10 cellular contexts compared by ENCODE assay signal in the genomic region with DNA sequence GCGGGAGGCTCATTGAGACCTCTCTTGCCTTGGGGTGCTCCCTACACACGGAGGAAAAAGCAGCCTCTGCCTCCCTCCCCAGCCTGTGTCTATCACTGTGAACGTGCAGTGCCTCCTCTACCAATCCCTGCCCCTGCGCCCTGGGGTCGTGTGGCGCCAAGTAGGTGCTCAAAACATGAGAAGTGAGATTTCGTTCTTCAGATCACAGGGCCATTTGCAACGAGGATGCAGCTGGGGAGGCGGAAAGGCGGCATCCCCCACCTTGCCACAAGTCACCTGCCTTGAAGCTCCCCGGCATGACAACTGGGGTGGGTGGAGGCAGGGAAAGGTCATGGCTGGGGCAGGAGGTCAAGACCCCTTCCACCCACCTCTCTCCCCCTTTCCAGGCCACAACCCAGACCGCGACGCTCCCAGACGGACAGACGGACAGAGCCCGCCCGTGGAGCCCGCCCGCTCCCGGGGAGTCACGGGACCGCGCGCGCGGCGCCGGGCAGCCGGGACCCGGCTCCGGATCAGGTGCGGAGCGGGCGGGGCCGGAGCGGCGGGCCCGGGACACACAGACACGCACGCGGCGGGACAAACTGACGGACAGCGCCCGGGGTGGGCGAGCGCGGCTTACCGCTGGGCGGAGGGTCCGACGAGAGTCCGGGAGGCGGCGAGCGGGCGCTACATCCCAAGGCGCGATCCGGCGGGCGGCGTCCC. TPM values are rescaled to one million over a fixed set of nuclear protein-coding genes. Genes with fewer than 3 reads are reported as not detected.
DNase-seq lines count a peak whose midpoint lies in the region; ATAC-seq and TF ChIP-seq lines count a peak whose summit lies in the region.
"Had no signal": no experiment of that assay in that cellular context is flagged by ENCODE, and none has a peak within 500 bp of the region (broad histone marks: within the 10 kb centered on the region; RNA-seq: fewer than 3 reads in every experiment).

No MANE protein-coding gene starts in this region.

- intact Hi-C loops in ovary (cut with DNase I), result no loop called here

- H3K4me1 ChIP-seq in NT2/D1 (ENCODE audit: insufficient read depth, insufficient read length) (peaks cover 20% of the 10 kb centered on the region), endocrine pancreas (ENCODE audit: control insufficient read depth, insufficient read depth, low read length) (no peaks in the 10 kb centered on the region), ovary (ENCODE audit: insufficient read depth) (peaks cover 2% of the 10 kb centered on the region)

- peak overlapping the region; percentile 30 for H3K4me3 ChIP-seq in NT2/D1 (ENCODE audit: insufficient read length, low read depth)
- H3K4me3 ChIP-seq in endocrine pancreas (ENCODE audit: control insufficient read depth, insufficient read depth, low read length), result no peak overlapping the region
- peak overlapping the region; percentile 1 for H3K4me3 ChIP-seq in ovary
- H3K4me3 ChIP-seq: SJSA1 had no signal

- no peak for ATAC-seq in GM21529 (IDR thresholded peaks at IDR 0.05; ENCODE audit: unreplicated experiment)
- ATAC-seq in GM19467 (IDR thresholded peaks at IDR 0.05; ENCODE audit: unreplicated experiment), result no peak

- H3K36me3 ChIP-seq in NT2/D1 (ENCODE audit: insufficient read depth, insufficient read length, low read length) (no peaks in the 10 kb centered on the region), endocrine pancreas (ENCODE audit: control insufficient read depth, insufficient read depth, low read length) (no peaks in the 10 kb centered on the region), ovary (no peaks in the 10 kb centered on the region)
- H3K36me3 ChIP-seq: SJSA1 had no signal

- peaks cover 64% of the 10 kb centered on the region for H3K27me3 ChIP-seq in NT2/D1 (ENCODE audit: insufficient read depth, insufficient read length)
- no peaks in the 10 kb centered on the region for H3K27me3 ChIP-seq in endocrine pancreas (ENCODE audit: control insufficient read depth, insufficient read depth, low read length)
- H3K27me3 ChIP-seq in ovary, result peaks cover 2% of the 10 kb centered on the region

- TF ChIP-seq EP300 in ovary (IDR thresholded peaks at IDR 0.05), result no peak

- TF ChIP-seq CTCF in ovary (IDR thresholded peaks at IDR 0.05), result no peak

- H3K9me3 ChIP-seq in NT2/D1 (ENCODE audit: insufficient read depth, low read length), result no peaks in the 10 kb centered on the region
- H3K9me3 ChIP-seq in endocrine pancreas (ENCODE audit: control insufficient read depth, low read length), result no peaks in the 10 kb centered on the region
- no peaks in the 10 kb centered on the region for H3K9me3 ChIP-seq in ovary

- no peak for TF ChIP-seq POLR2A in ovary (IDR thresholded peaks at IDR 0.05)

- DNase-seq in COLO668 (lab: John Stamatoyannopoulos, UW; ENCODE audit: unreplicated experiment), result peak; percentile 14
- DNase-seq in NT2/D1 (ENCODE audit: low read depth, low spot score), result no peak
- DNase-seq in ovary, result no peak
- no peak for DNase-seq in ecto neural progenitor cell (ENCODE audit: low spot score)
- no peak for DNase-seq in NCI-H1694 (lab: John Stamatoyannopoulos, UW)

- WGBS in ovary, 3 donors, result 9 to 17% (median 11%) methylated on average over 37 to 64 of the region's 64 CpGs

- no peak overlapping the region for H3K27ac ChIP-seq in ovary
- H3K27ac ChIP-seq: SJSA1 had no signal

- H3K9ac ChIP-seq in NT2/D1 (ENCODE audit: insufficient read length, low read depth), result peak overlapping the region; percentile 42
- H3K9ac ChIP-seq in endocrine pancreas (ENCODE audit: control insufficient read depth, insufficient read depth, low read length), result peak overlapping the region; percentile 6

RNA-seq across cellular contexts. Expression of gene KCNJ4, which starts 0.5 kb away (rescaled TPM):
- under 1 TPM in 1 of 7 donors, not detected in 6; 0.62 TPM for total RNA-seq in ovary
- polyA plus RNA-seq in ovary, result under 1 TPM in 1 of 2 donors, not detected in 1; 0.02 TPM
- total RNA-seq: fibroblast of villous mesenchyme, SJSA1 had no signal

RNA-seq across cellular contexts. Expression of gene KDELR3, which starts 13.4 kb away (rescaled TPM):
- total RNA-seq in ovary, result 1 to 10 TPM in 6 of 7 donors, under 1 TPM in 1; 0.81 to 8.3 (median 2.3) TPM
- 10 to 100 TPM in 1 of 2 donors, 1 to 10 TPM in 1; 2.4 to 26.9 TPM for polyA plus RNA-seq in ovary

RNA-seq across cellular contexts. Expression of gene DDX17, which starts 51.6 kb away (rescaled TPM):
- total RNA-seq in ovary, result 100 to 1,000 TPM; 435 to 602 (median 515) TPM
- polyA plus RNA-seq in ovary, result 100 to 1,000 TPM; 215 to 412 TPM
